8 cellular contexts compared by ENCODE assay signal in the genomic region with DNA sequence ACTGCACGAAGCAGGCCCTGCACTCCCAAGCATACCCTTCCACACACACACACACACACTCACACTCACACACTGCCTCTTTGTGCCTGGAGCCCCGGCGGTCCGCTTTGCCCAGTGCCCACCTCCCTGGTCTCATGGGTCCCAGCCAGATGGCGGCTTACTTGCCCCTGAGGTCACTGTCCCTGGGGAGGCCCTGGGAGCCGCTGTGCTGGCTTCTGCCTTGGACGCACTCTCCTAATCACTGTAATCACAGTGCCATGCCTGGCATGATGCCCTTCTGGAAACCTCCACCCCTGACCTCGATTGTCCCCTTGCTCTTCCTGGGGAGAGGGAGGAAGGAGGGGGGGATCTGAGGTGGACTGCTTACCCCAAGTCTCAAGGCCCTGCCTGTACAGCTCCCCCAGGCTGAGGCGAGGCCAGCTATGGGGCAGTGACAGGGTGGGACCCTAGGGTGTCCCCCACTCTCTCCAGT. TPM values are rescaled to one million over a fixed set of nuclear protein-coding genes. Genes with fewer than 3 reads are reported as not detected.
DNase-seq lines count a peak whose midpoint lies in the region; ATAC-seq and TF ChIP-seq lines count a peak whose summit lies in the region.
"Had no signal": no experiment of that assay in that cellular context is flagged by ENCODE, and none has a peak within 500 bp of the region (broad histone marks: within the 10 kb centered on the region; RNA-seq: fewer than 3 reads in every experiment).

No MANE protein-coding gene starts in this region.

- no peak for TF ChIP-seq CTCF in upper lobe of left lung (IDR thresholded peaks at IDR 0.05)

- H3K9ac ChIP-seq in mesenchymal stem cell (ENCODE audit: low read length) = peak overlapping the region; percentile 97

- peak overlapping the region in 1 of 2 experiments; percentile 82 for H3K14ac ChIP-seq in mesenchymal stem cell (ENCODE audit: low read length in 2 of 2)

- peak overlapping the region; percentile 86 for H4K91ac ChIP-seq in mesenchymal stem cell (ENCODE audit: low read length)

- WGBS in mesenchymal stem cell = 76% methylated on average over 6 of the region's 9 CpGs
- WGBS in upper lobe of left lung, 2 donors = 31 to 38% methylated on average over 5 to 9 of the region's 9 CpGs

- H3K36me3 ChIP-seq in mesenchymal stem cell (ENCODE audit: control insufficient read depth in 1 of 2, insufficient read depth in 2 of 2, low read depth in 1 of 2, low read length in 2 of 2) (peaks cover 65 to 90% of the 10 kb centered on the region in 2 experiments), upper lobe of left lung (peaks cover 0 to 74% (median 27%) of the 10 kb centered on the region in 4 donors)

- H3K18ac ChIP-seq in mesenchymal stem cell (ENCODE audit: low read depth in 1 of 2, low read length in 2 of 2) = peak overlapping the region; percentile 84 to 96

- H2BK120ac ChIP-seq in mesenchymal stem cell (ENCODE audit: low read depth, low read length) = no peak overlapping the region

- peak overlapping the region in 1 of 2 experiments; percentile 20 for H3K23ac ChIP-seq in mesenchymal stem cell (ENCODE audit: low read length in 2 of 2)

- H3K27me3 ChIP-seq in mesenchymal stem cell (ENCODE audit: control insufficient read depth in 1 of 2, insufficient read depth in 1 of 2, low read length in 2 of 2) = no peaks in the 10 kb centered on the region
- H3K27me3 ChIP-seq in upper lobe of left lung = no peaks in the 10 kb centered on the region

- H3K79me1 ChIP-seq in mesenchymal stem cell (replicated peaks; ENCODE audit: low read length, poor library complexity, severe bottlenecking) = peaks cover 13% of the 10 kb centered on the region

- TF ChIP-seq POLR2A in upper lobe of left lung (IDR thresholded peaks at IDR 0.05) = no peak

- no peak overlapping the region for H3K4me2 ChIP-seq in mesenchymal stem cell (ENCODE audit: low read length, poor library complexity, severe bottlenecking)

- no peak overlapping the region for H2AFZ ChIP-seq in mesenchymal stem cell (ENCODE audit: low read depth, low read length)

- peak overlapping the region; percentile 64 to 73 for H2BK12ac ChIP-seq in mesenchymal stem cell (ENCODE audit: low read length in 2 of 2)

- peak overlapping the region; percentile 49 for H2BK5ac ChIP-seq in mesenchymal stem cell (ENCODE audit: low read depth, low read length, poor library complexity, severe bottlenecking)

- H2BK15ac ChIP-seq in mesenchymal stem cell (ENCODE audit: low read depth, poor library complexity, severe bottlenecking) = peak overlapping the region; percentile 2

- peak in 1 of 4 donors; percentile 22 for TF ChIP-seq EP300 in upper lobe of left lung (IDR thresholded peaks at IDR 0.05)

- H3K9me3 ChIP-seq in mesenchymal stem cell (ENCODE audit: control insufficient read depth, low read length) (no peaks in the 10 kb centered on the region), upper lobe of left lung (no peaks in the 10 kb centered on the region)

- peak in 1 of 2 donors; percentile 1 for ATAC-seq in upper lobe of left lung (ENCODE audit: low FRiP score in 2 of 2)
- ATAC-seq in GM18861 (IDR thresholded peaks at IDR 0.05; ENCODE audit: unreplicated experiment) = no peak
- ATAC-seq: naive thymus-derived CD8-positive, alpha-beta T cell had no signal

- peak overlapping the region; percentile 7 to 80 for H3K4ac ChIP-seq in mesenchymal stem cell (ENCODE audit: low read depth in 1 of 2, low read length in 2 of 2)

- H3K4me3 ChIP-seq in mesenchymal stem cell (ENCODE audit: insufficient read depth in 1 of 2, low read depth in 1 of 2, low read length in 2 of 2) (peak overlapping the region in 1 of 2 experiments; percentile 82), upper lobe of left lung (peak overlapping the region in 3 of 4 donors; percentile 36 to 58 (median 50))

- H3K4me1 ChIP-seq in mesenchymal stem cell (ENCODE audit: control insufficient read depth, insufficient read depth, low read depth, low read length) (peaks cover 68% of the 10 kb centered on the region), upper lobe of left lung (peaks cover 25 to 43% (median 34%) of the 10 kb centered on the region in 4 donors)

- peak overlapping the region; percentile 13 for H2AK5ac ChIP-seq in mesenchymal stem cell (ENCODE audit: low read length, severe bottlenecking)

- H4K8ac ChIP-seq in mesenchymal stem cell (ENCODE audit: low read length) = peak overlapping the region; percentile 33

- H3K27ac ChIP-seq in mesenchymal stem cell (ENCODE audit: low read length, poor library complexity, severe bottlenecking) (peak overlapping the region; percentile 74), upper lobe of left lung (peak overlapping the region; percentile 85 to 91 (median 89))

- peak; percentile 72 for DNase-seq in LHCN-M2 (ENCODE audit: low read depth)
- peak; percentile 50 for DNase-seq in ecto neural progenitor cell (ENCODE audit: low spot score)
- DNase-seq in mesenchymal stem cell = no peak
- no peak for DNase-seq in upper lobe of left lung
- no peak for DNase-seq in NCI-H524 treated with DMSO at 0.1 percent for 48 hours (lab: John Stamatoyannopoulos, UW)
- no peak for DNase-seq in DMS153 treated with DMSO at 0.1 percent for 48 hours (lab: John Stamatoyannopoulos, UW; ENCODE audit: unreplicated experiment)

RNA-seq across cellular contexts. Expression of a gene that starts 36.0 kb away (rescaled TPM):
- total RNA-seq in LHCN-M2 (2014; rRNA removed) = 20.8 and 31.7 TPM in 2 replicates
- polyA plus RNA-seq in LHCN-M2 (2012) = 56.8 TPM
- polyA plus RNA-seq in mesenchymal stem cell (2013, experiment 1 of 2) = 66.7 TPM
- polyA plus RNA-seq in mesenchymal stem cell (2013, experiment 2 of 2) = 60.9 TPM
- total RNA-seq in upper lobe of left lung = 100 to 1,000 TPM in 1 of 6 donors, 10 to 100 TPM in 5; 30.4 to 104 (median 70.1) TPM
- total RNA-seq: naive thymus-derived CD8-positive, alpha-beta T cell had no signal

Comparison
In these comparisons a context has a peak if more than half of its experiments do, and no peak if none do; other contexts are left out.
1. DNase-seq: peak in LHCN-M2 (single experiment) and ecto neural progenitor cell (single experiment); none in mesenchymal stem cell (single experiment), upper lobe of left lung (0 of 2), NCI-H524 treated with DMSO at 0.1 percent for 48 hours (single experiment) and DMS153 treated with DMSO at 0.1 percent for 48 hours (single experiment).